ENCODE assay signal across 38 cellular contexts in the genomic region with DNA sequence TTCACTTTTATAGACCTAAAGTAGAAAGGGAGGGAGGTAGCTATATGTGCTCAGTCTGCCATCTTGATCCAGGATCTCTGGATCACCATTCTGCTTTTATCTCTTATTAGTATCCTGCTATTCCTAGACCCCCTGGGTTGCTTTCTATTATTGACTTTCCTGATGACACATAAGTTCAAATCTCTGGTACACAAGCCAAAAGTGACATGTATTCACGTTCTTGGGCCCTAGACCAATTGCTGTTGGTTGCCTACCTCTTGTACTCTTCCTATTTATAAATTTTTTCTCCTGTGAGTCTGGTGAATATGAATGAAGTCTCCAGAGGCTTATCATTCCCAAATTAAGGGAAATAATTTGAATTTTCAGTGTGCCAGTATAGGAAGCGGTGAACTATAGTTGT.
"Had no signal": no experiment of that assay in that cellular context is flagged by ENCODE, and none has a peak within 500 bp of the region (broad histone marks: within the 10 kb centered on the region; RNA-seq: fewer than 3 reads in every experiment).

No MANE protein-coding gene starts in this region.

- H3K36me3 ChIP-seq: breast epithelium had no signal

- H3K9me3 ChIP-seq: adrenal gland had no signal

- H3K4me1 Mint-ChIP-seq: activated naive CD4-positive, alpha-beta T cell treated with anti-CD3 and anti-CD28 coated beads, Interleukin-2, amount 10 ng/mL, durations not matched to agents 7 days and 5 days; activated naive CD4-positive, alpha-beta T cell treated with anti-CD3 and anti-CD28 coated beads, Interleukin-2, amount 50 U/mL, for 24 hours; activated naive CD8-positive, alpha-beta T cell treated with anti-CD3 and anti-CD28 coated beads, Interleukin-2, amount 10 ng/mL, durations not matched to agents 7 days and 5 days; activated naive CD8-positive, alpha-beta T cell treated with anti-CD3 and anti-CD28 coated beads, Interleukin-2, amount 50 U/mL, for 24 hours; activated T-helper 17 cell treated with anti-CD3 and anti-CD28 coated beads, Interleukin-2, amount 50 U/mL, for 72 hours; brain; central memory CD8-positive, alpha-beta T cell had no signal

- H3K27me3 ChIP-seq: adrenal gland, ascending aorta, body of pancreas, brain microvascular endothelial cell, breast epithelium, cardiac muscle cell had no signal

- H3K27ac Mint-ChIP-seq: activated naive CD4-positive, alpha-beta T cell treated with anti-CD3 and anti-CD28 coated beads for 36 hours; activated naive CD4-positive, alpha-beta T cell treated with anti-CD3 and anti-CD28 coated beads, Interleukin-2, amount 10 ng/mL, durations not matched to agents 7 days and 5 days; activated naive CD4-positive, alpha-beta T cell treated with anti-CD3 and anti-CD28 coated beads, Interleukin-2, amount 50 U/mL, for 24 hours; activated naive CD4-positive, alpha-beta T cell treated with anti-CD3 and anti-CD28 coated beads, Interleukin-2, amount 50 U/mL, for 72 hours; activated naive CD8-positive, alpha-beta T cell; activated naive CD8-positive, alpha-beta T cell treated with anti-CD3 and anti-CD28 coated beads for 36 hours; activated naive CD8-positive, alpha-beta T cell treated with anti-CD3 and anti-CD28 coated beads, Interleukin-2, amount 10 ng/mL, durations not matched to agents 7 days and 5 days; activated naive CD8-positive, alpha-beta T cell treated with anti-CD3 and anti-CD28 coated beads, Interleukin-2, amount 50 U/mL, for 24 hours; activated T-cell treated with anti-CD3 and anti-CD28 coated beads, Interleukin-2, amount 50 U/mL, for 24 hours; activated T-cell treated with anti-CD3 and anti-CD28 coated beads, Interleukin-2, amount 50 U/mL, for 72 hours; activated T-helper 1 cell treated with anti-CD3 and anti-CD28 coated beads, Interleukin-12 subunit alpha, Interleukin-12 subunit beta, Interleukin-2, Interleukin-4 antibody, amounts not matched to agents 30 ng/mL and 10 ng/mL and 1 ng/mL, durations not matched to agents 14 hours and 24 hours and 36 hours; activated T-helper 17 cell treated with anti-CD3 and anti-CD28 coated beads, Interleukin-2, amount 50 U/mL, for 72 hours; activated T-helper 2 cell treated with anti-CD3 and anti-CD28 coated beads, Interferon-gamma antibody, Interleukin-2, Interleukin-4, amounts not matched to agents 10 μg/mL and 5 μg/mL and 100 μg/mL, durations not matched to agents 14 hours and 24 hours and 36 hours; brain had no signal

- DNase-seq: activated effector memory CD4-positive, alpha-beta T cell treated with anti-CD3 and anti-CD28 coated beads, Interleukin-2, amount 50 U/mL, for 16 hours; activated effector memory CD4-positive, alpha-beta T cell treated with Interleukin-2 at 50 U/mL for 16 hours; activated gamma-delta T cell; activated gamma-delta T cell treated with Interleukin-2 at 50 U/mL for 16 hours; activated naive CD4-positive, alpha-beta T cell; activated naive CD4-positive, alpha-beta T cell treated with anti-CD3 and anti-CD28 coated beads for 36 hours; activated naive CD4-positive, alpha-beta T cell treated with anti-CD3 and anti-CD28 coated beads, Interleukin-2, amount 10 ng/mL, durations not matched to agents 7 days and 5 days; activated naive CD4-positive, alpha-beta T cell treated with anti-CD3 and anti-CD28 coated beads, Interleukin-2, amount 50 U/mL, for 16 hours; activated naive CD4-positive, alpha-beta T cell treated with Interleukin-2 at 50 U/mL for 16 hours; activated naive CD8-positive, alpha-beta T cell treated with anti-CD3 and anti-CD28 coated beads for 36 hours; activated naive CD8-positive, alpha-beta T cell treated with anti-CD3 and anti-CD28 coated beads, Interleukin-2, amount 10 ng/mL, durations not matched to agents 7 days and 5 days; activated naive CD8-positive, alpha-beta T cell treated with anti-CD3 and anti-CD28 coated beads, Interleukin-2, amount 50 U/mL, for 24 hours; activated T-cell treated with anti-CD3 and anti-CD28 coated beads, Interleukin-2, amount 50 U/mL, for 1 hour; activated T-cell treated with anti-CD3 and anti-CD28 coated beads, Interleukin-2, amount 50 U/mL, for 24 hours; activated T-cell treated with anti-CD3 and anti-CD28 coated beads, Interleukin-2, amount 50 U/mL, for 4 hours; activated T-cell treated with anti-CD3 and anti-CD28 coated beads, Interleukin-2, amount 50 U/mL, for 48 hours; activated T-cell treated with anti-CD3 and anti-CD28 coated beads, Interleukin-2, amount 50 U/mL, for 72 hours; adrenal gland; amniotic stem cell; amygdala; anterior cingulate cortex; aorta; body of pancreas; brain microvascular endothelial cell; caudate nucleus; central memory CD4-positive, alpha-beta T cell; cerebellar nuclear complex had no signal

- H3K4me3 ChIP-seq: adrenal gland, ascending aorta, body of pancreas, breast epithelium, cardiac muscle cell had no signal

- H3K4me1 ChIP-seq: adrenal gland, ascending aorta, body of pancreas, breast epithelium had no signal

- H3K4me3 Mint-ChIP-seq: activated naive CD4-positive, alpha-beta T cell treated with anti-CD3 and anti-CD28 coated beads for 36 hours; activated naive CD4-positive, alpha-beta T cell treated with anti-CD3 and anti-CD28 coated beads, Interleukin-2, amount 10 ng/mL, durations not matched to agents 7 days and 5 days; activated naive CD4-positive, alpha-beta T cell treated with anti-CD3 and anti-CD28 coated beads, Interleukin-2, amount 50 U/mL, for 24 hours; activated naive CD8-positive, alpha-beta T cell; activated naive CD8-positive, alpha-beta T cell treated with anti-CD3 and anti-CD28 coated beads for 36 hours; activated naive CD8-positive, alpha-beta T cell treated with anti-CD3 and anti-CD28 coated beads, Interleukin-2, amount 10 ng/mL, durations not matched to agents 7 days and 5 days; activated naive CD8-positive, alpha-beta T cell treated with anti-CD3 and anti-CD28 coated beads, Interleukin-2, amount 50 U/mL, for 24 hours; activated T-cell treated with anti-CD3 and anti-CD28 coated beads, Interleukin-2, amount 50 U/mL, for 24 hours; activated T-cell treated with anti-CD3 and anti-CD28 coated beads, Interleukin-2, amount 50 U/mL, for 4 hours; activated T-cell treated with anti-CD3 and anti-CD28 coated beads, Interleukin-2, amount 50 U/mL, for 72 hours; activated T-helper 1 cell treated with anti-CD3 and anti-CD28 coated beads, Interleukin-12 subunit alpha, Interleukin-12 subunit beta, Interleukin-2, Interleukin-4 antibody, amounts not matched to agents 30 ng/mL and 10 ng/mL and 1 ng/mL, durations not matched to agents 14 hours and 24 hours and 36 hours; activated T-helper 17 cell treated with anti-CD3 and anti-CD28 coated beads, Interleukin-2, amount 50 U/mL, for 72 hours; brain; central memory CD8-positive, alpha-beta T cell had no signal

- H3K27ac ChIP-seq: adrenal gland, ascending aorta, body of pancreas, brain microvascular endothelial cell, breast epithelium, cardiac muscle cell had no signal

- H3K27me3 Mint-ChIP-seq: activated naive CD4-positive, alpha-beta T cell treated with anti-CD3 and anti-CD28 coated beads, Interleukin-2, amount 10 ng/mL, durations not matched to agents 7 days and 5 days; activated naive CD4-positive, alpha-beta T cell treated with anti-CD3 and anti-CD28 coated beads, Interleukin-2, amount 50 U/mL, for 24 hours; activated naive CD8-positive, alpha-beta T cell; activated naive CD8-positive, alpha-beta T cell treated with anti-CD3 and anti-CD28 coated beads for 36 hours; activated naive CD8-positive, alpha-beta T cell treated with anti-CD3 and anti-CD28 coated beads, Interleukin-2, amount 10 ng/mL, durations not matched to agents 7 days and 5 days; activated naive CD8-positive, alpha-beta T cell treated with anti-CD3 and anti-CD28 coated beads, Interleukin-2, amount 50 U/mL, for 24 hours; activated T-cell treated with anti-CD3 and anti-CD28 coated beads, Interleukin-2, amount 50 U/mL, for 24 hours; activated T-helper 17 cell treated with anti-CD3 and anti-CD28 coated beads, Interleukin-2, amount 50 U/mL, for 72 hours; central memory CD8-positive, alpha-beta T cell had no signal

- H3K9me3 Mint-ChIP-seq: activated naive CD4-positive, alpha-beta T cell treated with anti-CD3 and anti-CD28 coated beads, Interleukin-2, amount 50 U/mL, for 24 hours had no signal
